ENCODE assay signal across 1 cellular context in the genomic region with DNA sequence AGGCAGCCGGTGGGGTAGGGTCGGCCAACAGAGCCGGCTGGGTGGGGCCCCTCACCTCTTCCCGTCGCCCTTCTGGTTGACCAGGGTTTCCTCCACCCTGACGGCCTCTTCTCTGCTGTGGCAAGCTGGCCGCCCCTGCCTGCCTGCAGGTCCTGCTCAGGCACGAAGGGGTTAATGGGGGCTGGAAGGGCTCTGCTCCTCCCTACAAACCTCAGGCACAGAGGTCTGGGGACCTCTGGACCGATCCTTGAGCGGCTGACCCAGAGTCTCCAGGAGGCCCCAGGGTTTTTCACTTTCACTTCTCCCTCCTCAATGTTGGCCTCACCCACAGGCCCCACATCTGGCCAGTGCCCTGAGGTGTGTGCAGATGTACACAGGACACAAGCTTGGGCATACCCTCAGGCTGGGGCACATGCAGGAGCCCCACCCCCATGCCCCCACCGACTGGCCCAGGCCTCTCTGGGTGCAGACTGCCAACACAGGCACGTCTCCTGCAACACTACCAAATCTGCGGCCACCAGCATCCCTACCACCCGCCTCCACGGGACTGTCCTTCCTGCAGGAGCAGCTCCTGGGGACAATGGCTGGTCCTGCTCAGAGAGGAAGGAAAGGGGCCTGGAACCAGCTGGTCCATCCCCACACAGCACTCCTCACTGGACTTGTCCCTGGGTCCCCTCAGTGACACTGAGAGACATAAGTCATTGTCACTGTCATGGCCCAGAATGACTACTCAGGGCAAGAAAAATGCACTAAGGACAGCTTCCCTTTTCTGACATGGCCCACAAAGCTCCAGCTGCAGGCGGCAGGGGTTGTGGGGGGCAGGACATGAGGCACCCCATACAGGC.
TF ChIP-seq lines count a peak whose summit lies in the region.

No MANE protein-coding gene starts in this region.

TF ChIP-seq in K562, 482 proteins besides CTCF, POLR2A, EP300 and RAD21 (continued from another document and continues in another):
- TF ChIP-seq, protein P1, sequence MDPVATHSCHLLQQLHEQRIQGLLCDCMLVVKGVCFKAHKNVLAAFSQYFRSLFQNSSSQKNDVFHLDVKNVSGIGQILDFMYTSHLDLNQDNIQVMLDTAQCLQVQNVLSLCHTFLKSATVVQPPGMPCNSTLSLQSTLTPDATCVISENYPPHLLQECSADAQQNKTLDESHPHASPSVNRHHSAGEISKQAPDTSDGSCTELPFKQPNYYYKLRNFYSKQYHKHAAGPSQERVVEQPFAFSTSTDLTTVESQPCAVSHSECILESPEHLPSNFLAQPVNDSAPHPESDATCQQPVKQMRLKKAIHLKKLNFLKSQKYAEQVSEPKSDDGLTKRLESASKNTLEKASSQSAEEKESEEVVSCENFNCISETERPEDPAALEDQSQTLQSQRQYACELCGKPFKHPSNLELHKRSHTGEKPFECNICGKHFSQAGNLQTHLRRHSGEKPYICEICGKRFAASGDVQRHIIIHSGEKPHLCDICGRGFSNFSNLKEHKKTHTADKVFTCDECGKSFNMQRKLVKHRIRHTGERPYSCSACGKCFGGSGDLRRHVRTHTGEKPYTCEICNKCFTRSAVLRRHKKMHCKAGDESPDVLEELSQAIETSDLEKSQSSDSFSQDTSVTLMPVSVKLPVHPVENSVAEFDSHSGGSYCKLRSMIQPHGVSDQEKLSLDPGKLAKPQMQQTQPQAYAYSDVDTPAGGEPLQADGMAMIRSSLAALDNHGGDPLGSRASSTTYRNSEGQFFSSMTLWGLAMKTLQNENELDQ (CRISPR knock-in tag; IDR thresholded peaks at IDR 0.05; ENCODE audit: borderline replicate concordance), result no peak
- TF ChIP-seq RUNX1 (IDR thresholded peaks at IDR 0.05; ENCODE audit: low read depth) (no peak), NR3C1 (CRISPR knock-in tag; IDR thresholded peaks at IDR 0.05) (no peak), NFE2L1 (tag; IDR thresholded peaks at IDR 0.05; ENCODE audit: borderline replicate concordance, low read depth) (no peak), NCOR1 (IDR thresholded peaks at IDR 0.05) (no peak), BRD4 (IDR thresholded peaks at IDR 0.05) (peak; percentile 20; the same call in 1 of the 2 replicates), XRCC3 (IDR thresholded peaks at IDR 0.05) (no peak), ZNF696 (CRISPR knock-in tag; conservative IDR thresholded peaks at IDR 0.05) (no peak), SIN3B (IDR thresholded peaks at IDR 0.05; ENCODE audit: low read depth) (peak; percentile 34; the same call in 1 of the 2 replicates), WHSC1 (IDR thresholded peaks at IDR 0.05; ENCODE audit: low read length) (peak; percentile 78), PTBP1 (IDR thresholded peaks at IDR 0.05; ENCODE audit: low read depth, low read length) (no peak), NR4A1 (CRISPR knock-in tag; IDR thresholded peaks at IDR 0.05) (no peak), NR4A1 (tag; IDR thresholded peaks at IDR 0.05) (no peak), HLTF (IDR thresholded peaks at IDR 0.05) (no peak), ZNF263 (CRISPR knock-in tag; IDR thresholded peaks at IDR 0.05; ENCODE audit: borderline replicate concordance) (no peak), KAT8 (IDR thresholded peaks at IDR 0.05; ENCODE audit: low read depth) (no peak), ZNF583 (CRISPR knock-in tag; IDR thresholded peaks at IDR 0.05) (no peak), ZNF311 (CRISPR knock-in tag; IDR thresholded peaks at IDR 0.05) (no peak), MCM5 (IDR thresholded peaks at IDR 0.05; ENCODE audit: low read depth) (no peak), E2F3 (CRISPR knock-in tag; IDR thresholded peaks at IDR 0.05) (no peak), ZNF764 (CRISPR knock-in tag; IDR thresholded peaks at IDR 0.05; ENCODE audit: low read depth) (peak; percentile 40; the same call in 1 of the 2 replicates), ZNF41 (CRISPR knock-in tag; conservative IDR thresholded peaks at IDR 0.05) (no peak), RAD51 (IDR thresholded peaks at IDR 0.05; ENCODE audit: borderline replicate concordance, low read depth) (no peak), ZNF224 (CRISPR knock-in tag; IDR thresholded peaks at IDR 0.05) (no peak), HNRNPUL1 (IDR thresholded peaks at IDR 0.05; ENCODE audit: low read length) (no peak), NFYB (IDR thresholded peaks at IDR 0.05; ENCODE audit: extremely low read depth, insufficient read length) (no peak), FIP1L1 (IDR thresholded peaks at IDR 0.05; ENCODE audit: low read depth, low read length, poor library complexity, severe bottlenecking) (no peak), ZBTB7A (IDR thresholded peaks at IDR 0.05; ENCODE audit: borderline replicate concordance, control insufficient read depth, low read depth, low read length) (0 out of 2 replicates have a peak, but pooled peaks have one; percentile 51), MTA3 (IDR thresholded peaks at IDR 0.05; ENCODE audit: borderline replicate concordance) (peak; percentile 33; the same call in 1 of the 2 replicates), ZC3H11A (IDR thresholded peaks at IDR 0.05; ENCODE audit: low read depth, low read length) (no peak), HDAC8 (tag; IDR thresholded peaks at IDR 0.05) (0 out of 2 replicates have a peak, but pooled peaks have one; percentile 29), ELF2 (CRISPR knock-in tag; IDR thresholded peaks at IDR 0.05) (peak; percentile 43; the same call in 1 of the 2 replicates), THRAP3 (IDR thresholded peaks at IDR 0.05; ENCODE audit: borderline replicate concordance) (no peak), TARDBP (IDR thresholded peaks at IDR 0.05) (no peak), NFRKB (IDR thresholded peaks at IDR 0.05; ENCODE audit: low read depth) (no peak)
- TF ChIP-seq, protein P2, sequence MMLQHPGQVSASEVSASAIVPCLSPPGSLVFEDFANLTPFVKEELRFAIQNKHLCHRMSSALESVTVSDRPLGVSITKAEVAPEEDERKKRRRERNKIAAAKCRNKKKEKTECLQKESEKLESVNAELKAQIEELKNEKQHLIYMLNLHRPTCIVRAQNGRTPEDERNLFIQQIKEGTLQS (IDR thresholded peaks at IDR 0.05), result no peak
- TF ChIP-seq, protein P2 (CRISPR knock-in tag; conservative IDR thresholded peaks at IDR 0.05), result no peak
- TF ChIP-seq, protein P3, sequence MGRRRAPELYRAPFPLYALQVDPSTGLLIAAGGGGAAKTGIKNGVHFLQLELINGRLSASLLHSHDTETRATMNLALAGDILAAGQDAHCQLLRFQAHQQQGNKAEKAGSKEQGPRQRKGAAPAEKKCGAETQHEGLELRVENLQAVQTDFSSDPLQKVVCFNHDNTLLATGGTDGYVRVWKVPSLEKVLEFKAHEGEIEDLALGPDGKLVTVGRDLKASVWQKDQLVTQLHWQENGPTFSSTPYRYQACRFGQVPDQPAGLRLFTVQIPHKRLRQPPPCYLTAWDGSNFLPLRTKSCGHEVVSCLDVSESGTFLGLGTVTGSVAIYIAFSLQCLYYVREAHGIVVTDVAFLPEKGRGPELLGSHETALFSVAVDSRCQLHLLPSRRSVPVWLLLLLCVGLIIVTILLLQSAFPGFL (CRISPR knock-in tag; IDR thresholded peaks at IDR 0.05), result no peak
- TF ChIP-seq, protein P4, sequence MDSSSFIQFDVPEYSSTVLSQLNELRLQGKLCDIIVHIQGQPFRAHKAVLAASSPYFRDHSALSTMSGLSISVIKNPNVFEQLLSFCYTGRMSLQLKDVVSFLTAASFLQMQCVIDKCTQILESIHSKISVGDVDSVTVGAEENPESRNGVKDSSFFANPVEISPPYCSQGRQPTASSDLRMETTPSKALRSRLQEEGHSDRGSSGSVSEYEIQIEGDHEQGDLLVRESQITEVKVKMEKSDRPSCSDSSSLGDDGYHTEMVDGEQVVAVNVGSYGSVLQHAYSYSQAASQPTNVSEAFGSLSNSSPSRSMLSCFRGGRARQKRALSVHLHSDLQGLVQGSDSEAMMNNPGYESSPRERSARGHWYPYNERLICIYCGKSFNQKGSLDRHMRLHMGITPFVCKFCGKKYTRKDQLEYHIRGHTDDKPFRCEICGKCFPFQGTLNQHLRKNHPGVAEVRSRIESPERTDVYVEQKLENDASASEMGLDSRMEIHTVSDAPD (CRISPR knock-in tag; IDR thresholded peaks at IDR 0.05), result no peak
- TF ChIP-seq, protein P5, sequence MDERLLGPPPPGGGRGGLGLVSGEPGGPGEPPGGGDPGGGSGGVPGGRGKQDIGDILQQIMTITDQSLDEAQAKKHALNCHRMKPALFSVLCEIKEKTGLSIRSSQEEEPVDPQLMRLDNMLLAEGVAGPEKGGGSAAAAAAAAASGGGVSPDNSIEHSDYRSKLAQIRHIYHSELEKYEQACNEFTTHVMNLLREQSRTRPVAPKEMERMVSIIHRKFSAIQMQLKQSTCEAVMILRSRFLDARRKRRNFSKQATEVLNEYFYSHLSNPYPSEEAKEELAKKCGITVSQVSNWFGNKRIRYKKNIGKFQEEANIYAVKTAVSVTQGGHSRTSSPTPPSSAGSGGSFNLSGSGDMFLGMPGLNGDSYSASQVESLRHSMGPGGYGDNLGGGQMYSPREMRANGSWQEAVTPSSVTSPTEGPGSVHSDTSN (CRISPR knock-in tag; IDR thresholded peaks at IDR 0.05; ENCODE audit: low read depth), result no peak
- TF ChIP-seq, protein P5 (tag; conservative IDR thresholded peaks at IDR 0.05; ENCODE audit: low read depth), result peak; percentile 76
- TF ChIP-seq, protein P6, sequence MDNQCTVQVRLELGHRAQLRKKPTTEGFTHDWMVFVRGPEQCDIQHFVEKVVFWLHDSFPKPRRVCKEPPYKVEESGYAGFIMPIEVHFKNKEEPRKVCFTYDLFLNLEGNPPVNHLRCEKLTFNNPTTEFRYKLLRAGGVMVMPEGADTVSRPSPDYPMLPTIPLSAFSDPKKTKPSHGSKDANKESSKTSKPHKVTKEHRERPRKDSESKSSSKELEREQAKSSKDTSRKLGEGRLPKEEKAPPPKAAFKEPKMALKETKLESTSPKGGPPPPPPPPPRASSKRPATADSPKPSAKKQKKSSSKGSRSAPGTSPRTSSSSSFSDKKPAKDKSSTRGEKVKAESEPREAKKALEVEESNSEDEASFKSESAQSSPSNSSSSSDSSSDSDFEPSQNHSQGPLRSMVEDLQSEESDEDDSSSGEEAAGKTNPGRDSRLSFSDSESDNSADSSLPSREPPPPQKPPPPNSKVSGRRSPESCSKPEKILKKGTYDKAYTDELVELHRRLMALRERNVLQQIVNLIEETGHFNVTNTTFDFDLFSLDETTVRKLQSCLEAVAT (IDR thresholded peaks at IDR 0.05), result no peak
- TF ChIP-seq, protein P7, sequence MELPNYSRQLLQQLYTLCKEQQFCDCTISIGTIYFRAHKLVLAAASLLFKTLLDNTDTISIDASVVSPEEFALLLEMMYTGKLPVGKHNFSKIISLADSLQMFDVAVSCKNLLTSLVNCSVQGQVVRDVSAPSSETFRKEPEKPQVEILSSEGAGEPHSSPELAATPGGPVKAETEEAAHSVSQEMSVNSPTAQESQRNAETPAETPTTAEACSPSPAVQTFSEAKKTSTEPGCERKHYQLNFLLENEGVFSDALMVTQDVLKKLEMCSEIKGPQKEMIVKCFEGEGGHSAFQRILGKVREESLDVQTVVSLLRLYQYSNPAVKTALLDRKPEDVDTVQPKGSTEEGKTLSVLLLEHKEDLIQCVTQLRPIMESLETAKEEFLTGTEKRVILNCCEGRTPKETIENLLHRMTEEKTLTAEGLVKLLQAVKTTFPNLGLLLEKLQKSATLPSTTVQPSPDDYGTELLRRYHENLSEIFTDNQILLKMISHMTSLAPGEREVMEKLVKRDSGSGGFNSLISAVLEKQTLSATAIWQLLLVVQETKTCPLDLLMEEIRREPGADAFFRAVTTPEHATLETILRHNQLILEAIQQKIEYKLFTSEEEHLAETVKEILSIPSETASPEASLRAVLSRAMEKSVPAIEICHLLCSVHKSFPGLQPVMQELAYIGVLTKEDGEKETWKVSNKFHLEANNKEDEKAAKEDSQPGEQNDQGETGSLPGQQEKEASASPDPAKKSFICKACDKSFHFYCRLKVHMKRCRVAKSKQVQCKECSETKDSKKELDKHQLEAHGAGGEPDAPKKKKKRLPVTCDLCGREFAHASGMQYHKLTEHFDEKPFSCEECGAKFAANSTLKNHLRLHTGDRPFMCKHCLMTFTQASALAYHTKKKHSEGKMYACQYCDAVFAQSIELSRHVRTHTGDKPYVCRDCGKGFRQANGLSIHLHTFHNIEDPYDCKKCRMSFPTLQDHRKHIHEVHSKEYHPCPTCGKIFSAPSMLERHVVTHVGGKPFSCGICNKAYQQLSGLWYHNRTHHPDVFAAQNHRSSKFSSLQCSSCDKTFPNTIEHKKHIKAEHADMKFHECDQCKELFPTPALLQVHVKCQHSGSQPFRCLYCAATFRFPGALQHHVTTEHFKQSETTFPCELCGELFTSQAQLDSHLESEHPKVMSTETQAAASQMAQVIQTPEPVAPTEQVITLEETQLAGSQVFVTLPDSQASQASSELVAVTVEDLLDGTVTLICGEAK (IDR thresholded peaks at IDR 0.05), result no peak; the same call in 1 of the 2 replicates
- TF ChIP-seq, protein P7 (CRISPR knock-in tag; IDR thresholded peaks at IDR 0.05), result peak; percentile 56
